ENCODE assay signal across 16 cellular contexts in the genomic region with DNA sequence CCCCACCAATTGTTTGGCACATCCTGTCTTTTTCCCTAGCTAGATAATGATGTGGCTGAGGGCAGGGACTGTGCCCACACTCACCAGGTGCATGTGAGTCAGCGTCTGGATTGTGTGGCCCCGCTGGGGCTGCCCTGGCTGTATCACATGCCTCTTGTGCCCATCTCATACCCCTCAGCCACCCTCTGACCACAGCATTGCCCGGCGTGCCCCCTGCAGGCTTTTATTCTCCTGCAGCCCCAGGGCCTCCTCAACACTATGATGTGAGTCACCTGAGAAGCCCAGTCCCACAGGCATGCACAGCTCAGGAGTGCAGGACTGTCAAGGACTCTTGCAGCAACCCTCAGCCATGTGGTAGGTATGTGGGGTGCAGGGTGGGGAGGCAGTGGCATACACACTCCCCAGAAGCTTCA. TPM values are rescaled to one million over a fixed set of nuclear protein-coding genes. Genes with fewer than 3 reads are reported as not detected.
A peak's percentile ranks its signal among the peaks of the same experiment; 100 is the strongest.
DNase-seq lines count a peak whose midpoint lies in the region; FAIRE-seq and TF ChIP-seq lines count a peak whose summit lies in the region.
"Had no signal": no experiment of that assay in that cellular context is flagged by ENCODE, and none has a peak within 500 bp of the region (broad histone marks: within the 10 kb centered on the region; RNA-seq: fewer than 3 reads in every experiment).

No MANE protein-coding gene starts in this region.

- no peaks in the 10 kb centered on the region for H3K79me1 ChIP-seq in H9 (ENCODE audit: insufficient read depth, low read depth, low read length, poor library complexity, severe bottlenecking)

- no peaks in the 10 kb centered on the region for H3K36me3 ChIP-seq in astrocyte (ENCODE audit: insufficient read depth, low read length)
- H3K36me3 ChIP-seq in hepatocyte (replicated peaks; ENCODE audit: insufficient read depth, low read depth), result no peaks in the 10 kb centered on the region
- no peaks in the 10 kb centered on the region for H3K36me3 ChIP-seq in A673 (ENCODE audit: insufficient read depth, low read length, poor library complexity, severe bottlenecking)
- H3K36me3 ChIP-seq: ascending aorta, thoracic aorta had no signal

- H2BK20ac ChIP-seq in H9 (ENCODE audit: low read depth, low read length, poor library complexity, severe bottlenecking), result no peak overlapping the region

- no peak for FAIRE-seq in astrocyte (lab: Jason Lieb, UNC)

- H4K91ac ChIP-seq in H9 (ENCODE audit: insufficient read length, low read depth, low read length), result no peak overlapping the region

- no peak overlapping the region for H3K18ac ChIP-seq in H9 (ENCODE audit: insufficient read length, low read depth, low read length)

- H3K79me2 ChIP-seq in H9 (ENCODE audit: insufficient read depth, low read length) (no peaks in the 10 kb centered on the region), astrocyte (ENCODE audit: insufficient read depth, low read length) (no peaks in the 10 kb centered on the region), hepatocyte (no peaks in the 10 kb centered on the region)

- no peak overlapping the region for H2BK15ac ChIP-seq in H9 (ENCODE audit: low read depth, low read length)

- H3K27ac ChIP-seq in H9 (ENCODE audit: insufficient read length, low read depth, low read length) (no peak overlapping the region), astrocyte (ENCODE audit: low read depth, low read length) (no peak overlapping the region), hepatocyte (no peak overlapping the region), A673 (ENCODE audit: low read depth, low read length, poor library complexity, severe bottlenecking) (no peak overlapping the region)
- H3K27ac ChIP-seq: ascending aorta, thoracic aorta had no signal

- no peak for DNase-seq in H9
- peak; percentile 73 for DNase-seq in MV-4-11 (lab: John Stamatoyannopoulos, UW)
- DNase-seq in astrocyte (ENCODE audit: low read depth), result peak; percentile 37
- peak; percentile 96 for DNase-seq in myocyte (ENCODE audit: low read depth)
- no peak for DNase-seq in NCI-H2171 (lab: John Stamatoyannopoulos, UW)
- DNase-seq in hepatocyte (ENCODE audit: low spot score), result no peak
- no peak for DNase-seq in A673 (ENCODE audit: low spot score)
- DNase-seq: activated CD4-positive, alpha-beta T cell treated with anti-CD3 and anti-CD28 coated beads, Interleukin-2, amount 50 U/mL, for 4 hours; effector memory CD8-positive, alpha-beta T cell; Karpas-422; naive thymus-derived CD4-positive, alpha-beta T cell; NCI-H2107; T-helper 17 cell had no signal

- no peak overlapping the region for H2BK12ac ChIP-seq in H9 (ENCODE audit: insufficient read length, low read depth, low read length)

- H3K27me3 ChIP-seq in H9 (ENCODE audit: insufficient read depth, low read length), result no peaks in the 10 kb centered on the region
- no peaks in the 10 kb centered on the region for H3K27me3 ChIP-seq in astrocyte (ENCODE audit: insufficient read depth, low read length)
- H3K27me3 ChIP-seq in hepatocyte, result no peaks in the 10 kb centered on the region
- H3K27me3 ChIP-seq in A673 (replicated peaks; ENCODE audit: insufficient read depth, low read depth, low read length, poor library complexity), result no peaks in the 10 kb centered on the region
- H3K27me3 ChIP-seq: ascending aorta had no signal

- no peaks in the 10 kb centered on the region for H3K9me3 Mint-ChIP-seq in H9
- H3K9me3 Mint-ChIP-seq in astrocyte (ENCODE audit: unreplicated experiment), result no peaks in the 10 kb centered on the region
- H3K9me3 Mint-ChIP-seq: activated T-helper 1 cell treated with anti-CD3 and anti-CD28 coated beads, Interleukin-12 subunit alpha, Interleukin-12 subunit beta, Interleukin-2, Interleukin-4 antibody, amounts not matched to agents 30 ng/mL and 10 ng/mL and 1 ng/mL, durations not matched to agents 14 hours and 24 hours and 36 hours; effector memory CD8-positive, alpha-beta T cell; naive thymus-derived CD4-positive, alpha-beta T cell had no signal

- no peak overlapping the region for H4K8ac ChIP-seq in H9 (replicated peaks; ENCODE audit: insufficient read length, low read depth, low read length)

- no peak overlapping the region for H3K56ac ChIP-seq in H9 (ENCODE audit: insufficient read length, low read depth, low read length)

- H2BK120ac ChIP-seq in H9 (ENCODE audit: low read depth, low read length, poor library complexity, severe bottlenecking), result no peak overlapping the region

- H3K4me1 ChIP-seq in H9 (ENCODE audit: insufficient read depth, low read length), result peaks cover 2% of the 10 kb centered on the region
- no peaks in the 10 kb centered on the region for H3K4me1 ChIP-seq in astrocyte (ENCODE audit: insufficient read depth, low read length)
- no peaks in the 10 kb centered on the region for H3K4me1 ChIP-seq in hepatocyte (ENCODE audit: insufficient read depth)
- H3K4me1 ChIP-seq in A673 (ENCODE audit: insufficient read depth, low read length, poor library complexity, severe bottlenecking), result no peaks in the 10 kb centered on the region
- H3K4me1 ChIP-seq: ascending aorta had no signal

- no peak overlapping the region for H3K4ac ChIP-seq in H9 (ENCODE audit: low read depth, low read length)

- no TSS peak for BruUV-seq in A673 (replicated peaks; lab: Mats Ljungman, UMichigan)

- no peak overlapping the region for H3T11ph ChIP-seq in H9 (ENCODE audit: low read length)

- H2AFZ ChIP-seq in H9 (ENCODE audit: low read length), result no peak overlapping the region
- H2AFZ ChIP-seq in astrocyte (ENCODE audit: low read depth, low read length), result no peak overlapping the region
- no peak overlapping the region for H2AFZ ChIP-seq in hepatocyte

- intact Hi-C loops in A673 (cut with micrococcal nuclease; ENCODE audit: unreplicated experiment), result no loop called here

- H3K36me3 Mint-ChIP-seq in H9 (ENCODE audit: insufficient read depth in 1 of 3, low read depth in 3 of 3) (no peaks in the 10 kb centered on the region), astrocyte (ENCODE audit: low read depth, unreplicated experiment) (no peaks in the 10 kb centered on the region)
- H3K36me3 Mint-ChIP-seq: naive thymus-derived CD4-positive, alpha-beta T cell had no signal

- H3K4me2 ChIP-seq in H9 (ENCODE audit: insufficient read depth, insufficient read length, low read length) (no peak overlapping the region), astrocyte (ENCODE audit: low read length) (no peak overlapping the region), hepatocyte (no peak overlapping the region)

- H3K9ac ChIP-seq in H9 (ENCODE audit: extremely low read depth, insufficient read length, low read length) (no peak overlapping the region), astrocyte (ENCODE audit: low read length) (no peak overlapping the region)

- H4K20me1 ChIP-seq in H9 (ENCODE audit: control insufficient read depth, insufficient read depth, insufficient read length) (no peaks in the 10 kb centered on the region), astrocyte (ENCODE audit: insufficient read depth, low read length) (no peaks in the 10 kb centered on the region), hepatocyte (ENCODE audit: insufficient read depth, poor library complexity, severe bottlenecking) (no peaks in the 10 kb centered on the region)

- H3K4me3 Mint-ChIP-seq in H9, result no peak overlapping the region
- H3K4me3 Mint-ChIP-seq in astrocyte (ENCODE audit: unreplicated experiment), result no peak overlapping the region
- H3K4me3 Mint-ChIP-seq: activated T-helper 1 cell treated with anti-CD3 and anti-CD28 coated beads, Interleukin-12 subunit alpha, Interleukin-12 subunit beta, Interleukin-2, Interleukin-4 antibody, amounts not matched to agents 30 ng/mL and 10 ng/mL and 1 ng/mL, durations not matched to agents 14 hours and 24 hours and 36 hours; effector memory CD8-positive, alpha-beta T cell; naive thymus-derived CD4-positive, alpha-beta T cell; T-helper 17 cell had no signal

- no peak overlapping the region for H2AK5ac ChIP-seq in H9 (ENCODE audit: insufficient read length, low read length)

- no peaks in the 10 kb centered on the region for H3K9me2 ChIP-seq in hepatocyte (replicated peaks; ENCODE audit: insufficient read depth)

- H3K4me1 Mint-ChIP-seq in H9, result peaks cover 7 to 16% of the 10 kb centered on the region in 2 experiments
- peaks cover 11% of the 10 kb centered on the region for H3K4me1 Mint-ChIP-seq in astrocyte (ENCODE audit: low read depth, unreplicated experiment)
- H3K4me1 Mint-ChIP-seq: naive thymus-derived CD4-positive, alpha-beta T cell; T-helper 17 cell had no signal

- H3K9me3 ChIP-seq in H9 (ENCODE audit: control insufficient read depth, low read depth, low read length) (no peaks in the 10 kb centered on the region), astrocyte (ENCODE audit: insufficient read depth, low read depth, low read length) (no peaks in the 10 kb centered on the region), hepatocyte (ENCODE audit: low read depth) (no peaks in the 10 kb centered on the region), A673 (ENCODE audit: low read depth, low read length, poor library complexity, severe bottlenecking) (no peaks in the 10 kb centered on the region)
- H3K9me3 ChIP-seq: ascending aorta, thoracic aorta had no signal

- H3K27ac Mint-ChIP-seq in H9, result no peak overlapping the region
- H3K27ac Mint-ChIP-seq in astrocyte (ENCODE audit: unreplicated experiment), result no peak overlapping the region
- H3K27ac Mint-ChIP-seq: activated T-helper 1 cell treated with anti-CD3 and anti-CD28 coated beads, Interleukin-12 subunit alpha, Interleukin-12 subunit beta, Interleukin-2, Interleukin-4 antibody, amounts not matched to agents 30 ng/mL and 10 ng/mL and 1 ng/mL, durations not matched to agents 14 hours and 24 hours and 36 hours; effector memory CD8-positive, alpha-beta T cell; naive thymus-derived CD4-positive, alpha-beta T cell; T-helper 17 cell had no signal

- H3K27me3 Mint-ChIP-seq in H9 (ENCODE audit: low read depth) (no peaks in the 10 kb centered on the region; the same call in 1 of the 2 replicates), astrocyte (ENCODE audit: low read depth, unreplicated experiment) (peaks cover 19% of the 10 kb centered on the region)

- H2BK5ac ChIP-seq in H9 (ENCODE audit: insufficient read length, low read length), result no peak overlapping the region

- WGBS in H9 (ENCODE audit: extremely low coverage, insufficient read length, low lambda C conversion rate), result no CpG with 5 or more reads among the region's 4 CpGs
- WGBS in hepatocyte (ENCODE audit: low lambda C conversion rate, missing lambda C conversion rate), result 67% methylated on average over 4 of the region's 4 CpGs

- no peak overlapping the region for H3K14ac ChIP-seq in H9 (ENCODE audit: insufficient read depth, low read length)

- H3K23me2 ChIP-seq in H9 (ENCODE audit: insufficient read length, low read depth, low read length, poor library complexity, severe bottlenecking), result no peaks in the 10 kb centered on the region

- no peak overlapping the region for H4K5ac ChIP-seq in H9 (ENCODE audit: insufficient read length, low read depth, low read length)

- TF ChIP-seq CTCF in H9 (conservative IDR thresholded peaks at IDR 0.05) (0 out of 3 replicates have a peak, but pooled peaks have one; percentile 6), astrocyte (IDR thresholded peaks at IDR 0.05; ENCODE audit: insufficient read depth, low read depth, low read length) (no peak), hepatocyte (IDR thresholded peaks at IDR 0.05; ENCODE audit: poor library complexity) (no peak), A673 (conservative IDR thresholded peaks at IDR 0.05; ENCODE audit: low read depth, low read length) (no peak)

- POLR2A ChIA-PET in A673 (lab: Charles Lee; ENCODE audit: low non-redundant PET), result no interaction called here

- H3K4me3 ChIP-seq in astrocyte (ENCODE audit: insufficient read depth, low read depth, low read length) (no peak overlapping the region), hepatocyte (no peak overlapping the region), A673 (ENCODE audit: low read depth, low read length, poor library complexity, severe bottlenecking) (no peak overlapping the region)
- H3K4me3 ChIP-seq: ascending aorta, thoracic aorta had no signal

- CTCF ChIA-PET in A673 (lab: Charles Lee), result interaction anchor here (0.6 kb wide), 1 partner anchor 178 kb away, joined by 5 read pairs; no protein-coding TSS in a partner anchor

- H3K23ac ChIP-seq in H9 (ENCODE audit: insufficient read length, low read depth, low read length), result no peak overlapping the region

RNA-seq across cellular contexts. Expression of gene STEAP3, which starts 14.8 kb away (rescaled TPM):
- total RNA-seq in H9 (2021), result 15.4 and 15.9 TPM in 2 replicates
- 38.8 and 43.1 TPM in 2 replicates for total RNA-seq in astrocyte
- total RNA-seq in myocyte, result 60.7 and 75.7 TPM in 2 replicates
- 81.7 TPM for polyA plus RNA-seq in myocyte (2012)
- total RNA-seq in hepatocyte, result 10.2 and 11.2 TPM in 2 replicates
- polyA plus RNA-seq in hepatocyte, result 7.1 and 12.0 TPM in 2 replicates
- total RNA-seq in A673 (2021), result 19.3 and 20.3 TPM in 2 replicates
- polyA plus RNA-seq: naive thymus-derived CD4-positive, alpha-beta T cell had no signal

RNA-seq across cellular contexts. Expression of gene C1QL2, which starts 50.2 kb away (rescaled TPM):
- total RNA-seq in H9 (2021) (0.81 and 0.90 TPM in 2 replicates), astrocyte (0.20 TPM in 1 of 2 replicates, not detected in the other), myocyte (0.27 and 0.68 TPM in 2 replicates), hepatocyte (3.7 and 4.9 TPM in 2 replicates), A673 (2021) (0.98 and 1.5 TPM in 2 replicates)
- 0.05 TPM for polyA plus RNA-seq in myocyte (2012)
- polyA plus RNA-seq in hepatocyte, result 9.9 and 12.9 TPM in 2 replicates
- total RNA-seq: activated T-helper 1 cell treated with anti-CD3 and anti-CD28 coated beads, Interleukin-12 subunit alpha, Interleukin-12 subunit beta, Interleukin-2, Interleukin-4 antibody, amounts not matched to agents 30 ng/mL and 10 ng/mL and 1 ng/mL, durations not matched to agents 14 hours and 24 hours and 36 hours; naive thymus-derived CD4-positive, alpha-beta T cell; T-helper 17 cell; thoracic aorta had no signal
- polyA plus RNA-seq: naive thymus-derived CD4-positive, alpha-beta T cell had no signal

Comparison
In these comparisons a context has a peak if more than half of its experiments do, and no peak if none do; other contexts are left out.
1. DNase-seq: peak in MV-4-11 (single experiment), astrocyte (single experiment) and myocyte (single experiment); none in H9 (single experiment), NCI-H2171 (single experiment), hepatocyte (single experiment) and A673 (single experiment).